ENCODE assay signal across 1 cellular context in the genomic region with DNA sequence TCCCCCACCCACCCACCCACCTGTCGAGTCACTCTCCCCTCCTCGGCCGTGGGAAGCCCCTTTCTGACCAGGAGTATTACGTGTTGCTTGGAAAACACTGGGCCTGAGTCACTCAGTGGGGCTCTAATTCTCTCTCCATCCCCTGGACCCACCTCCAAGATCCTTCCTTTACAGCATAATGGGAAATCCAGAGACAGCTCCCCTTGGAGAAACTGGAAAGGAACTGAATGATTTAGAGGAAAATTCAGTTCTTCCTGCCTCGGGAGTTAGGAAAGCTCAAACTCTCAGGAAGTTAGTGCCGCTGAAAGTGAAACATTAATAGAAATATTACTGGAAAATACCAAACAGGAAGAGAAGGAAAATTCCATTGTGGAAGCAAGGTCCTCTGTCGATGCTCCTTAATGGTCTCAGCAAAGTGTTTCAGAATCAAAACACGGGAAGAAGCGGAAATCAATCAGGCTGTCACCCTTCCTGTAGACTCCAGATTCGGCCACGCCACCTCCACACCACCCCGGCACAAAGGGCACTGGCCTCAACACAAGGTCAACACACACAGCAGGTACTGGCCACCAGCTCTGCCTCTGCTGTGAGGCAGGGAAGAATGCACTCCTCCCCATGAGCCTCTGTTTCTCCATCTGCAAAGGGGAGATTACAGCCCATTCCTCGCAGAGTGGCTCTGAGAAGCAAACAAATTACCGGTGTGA.
TF ChIP-seq lines count a peak whose summit lies in the region.

No MANE protein-coding gene starts in this region.

TF ChIP-seq in HepG2, 621 proteins besides CTCF, POLR2A, EP300 and RAD21 (continued from another document and continues in another):
- TF ChIP-seq, protein P1, sequence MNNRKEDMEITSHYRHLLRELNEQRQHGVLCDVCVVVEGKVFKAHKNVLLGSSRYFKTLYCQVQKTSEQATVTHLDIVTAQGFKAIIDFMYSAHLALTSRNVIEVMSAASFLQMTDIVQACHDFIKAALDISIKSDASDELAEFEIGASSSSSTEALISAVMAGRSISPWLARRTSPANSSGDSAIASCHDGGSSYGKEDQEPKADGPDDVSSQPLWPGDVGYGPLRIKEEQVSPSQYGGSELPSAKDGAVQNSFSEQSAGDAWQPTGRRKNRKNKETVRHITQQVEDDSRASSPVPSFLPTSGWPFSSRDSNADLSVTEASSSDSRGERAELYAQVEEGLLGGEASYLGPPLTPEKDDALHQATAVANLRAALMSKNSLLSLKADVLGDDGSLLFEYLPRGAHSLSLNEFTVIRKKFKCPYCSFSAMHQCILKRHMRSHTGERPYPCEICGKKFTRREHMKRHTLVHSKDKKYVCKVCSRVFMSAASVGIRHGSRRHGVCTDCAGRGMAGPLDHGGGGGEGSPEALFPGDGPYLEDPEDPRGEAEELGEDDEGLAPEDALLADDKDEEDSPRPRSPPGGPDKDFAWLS (CRISPR knock-in tag; IDR thresholded peaks at IDR 0.05; ENCODE audit: borderline replicate concordance), result no peak
- peak; percentile 32; the same call in 1 of the 2 replicates for TF ChIP-seq ZNF24 (IDR thresholded peaks at IDR 0.05)
- no peak for TF ChIP-seq PCBP2 (optimal IDR thresholded peaks at IDR 0.05; ENCODE audit: low read depth, low read length, poor library complexity, severe bottlenecking)
- peak; percentile 45; the same call in 1 of the 2 replicates for TF ChIP-seq ZNF121 (CRISPR knock-in tag; IDR thresholded peaks at IDR 0.05)
- peak; percentile 29 for TF ChIP-seq ASH2L (IDR thresholded peaks at IDR 0.05; ENCODE audit: insufficient read length, low read depth, low read length)
- TF ChIP-seq ZBTB38 (CRISPR knock-in tag; IDR thresholded peaks at IDR 0.05), result 0 out of 2 replicates have a peak, but pooled peaks have one; percentile 52
- peak; percentile 69 for TF ChIP-seq SKI (IDR thresholded peaks at IDR 0.05; ENCODE audit: partially characterized antibody)
- TF ChIP-seq ERF (CRISPR knock-in tag; IDR thresholded peaks at IDR 0.05), result peak; percentile 76
- TF ChIP-seq, protein P2, sequence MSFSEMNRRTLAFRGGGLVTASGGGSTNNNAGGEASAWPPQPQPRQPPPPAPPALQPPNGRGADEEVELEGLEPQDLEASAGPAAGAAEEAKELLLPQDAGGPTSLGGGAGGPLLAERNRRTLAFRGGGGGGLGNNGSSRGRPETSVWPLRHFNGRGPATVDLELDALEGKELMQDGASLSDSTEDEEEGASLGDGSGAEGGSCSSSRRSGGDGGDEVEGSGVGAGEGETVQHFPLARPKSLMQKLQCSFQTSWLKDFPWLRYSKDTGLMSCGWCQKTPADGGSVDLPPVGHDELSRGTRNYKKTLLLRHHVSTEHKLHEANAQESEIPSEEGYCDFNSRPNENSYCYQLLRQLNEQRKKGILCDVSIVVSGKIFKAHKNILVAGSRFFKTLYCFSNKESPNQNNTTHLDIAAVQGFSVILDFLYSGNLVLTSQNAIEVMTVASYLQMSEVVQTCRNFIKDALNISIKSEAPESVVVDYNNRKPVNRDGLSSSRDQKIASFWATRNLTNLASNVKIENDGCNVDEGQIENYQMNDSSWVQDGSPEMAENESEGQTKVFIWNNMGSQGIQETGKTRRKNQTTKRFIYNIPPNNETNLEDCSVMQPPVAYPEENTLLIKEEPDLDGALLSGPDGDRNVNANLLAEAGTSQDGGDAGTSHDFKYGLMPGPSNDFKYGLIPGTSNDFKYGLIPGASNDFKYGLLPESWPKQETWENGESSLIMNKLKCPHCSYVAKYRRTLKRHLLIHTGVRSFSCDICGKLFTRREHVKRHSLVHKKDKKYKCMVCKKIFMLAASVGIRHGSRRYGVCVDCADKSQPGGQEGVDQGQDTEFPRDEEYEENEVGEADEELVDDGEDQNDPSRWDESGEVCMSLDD (CRISPR knock-in tag; IDR thresholded peaks at IDR 0.05; ENCODE audit: borderline replicate concordance), result no peak
- no peak for TF ChIP-seq SNAPC2 (CRISPR knock-in tag; IDR thresholded peaks at IDR 0.05)
- TF ChIP-seq, protein P3, sequence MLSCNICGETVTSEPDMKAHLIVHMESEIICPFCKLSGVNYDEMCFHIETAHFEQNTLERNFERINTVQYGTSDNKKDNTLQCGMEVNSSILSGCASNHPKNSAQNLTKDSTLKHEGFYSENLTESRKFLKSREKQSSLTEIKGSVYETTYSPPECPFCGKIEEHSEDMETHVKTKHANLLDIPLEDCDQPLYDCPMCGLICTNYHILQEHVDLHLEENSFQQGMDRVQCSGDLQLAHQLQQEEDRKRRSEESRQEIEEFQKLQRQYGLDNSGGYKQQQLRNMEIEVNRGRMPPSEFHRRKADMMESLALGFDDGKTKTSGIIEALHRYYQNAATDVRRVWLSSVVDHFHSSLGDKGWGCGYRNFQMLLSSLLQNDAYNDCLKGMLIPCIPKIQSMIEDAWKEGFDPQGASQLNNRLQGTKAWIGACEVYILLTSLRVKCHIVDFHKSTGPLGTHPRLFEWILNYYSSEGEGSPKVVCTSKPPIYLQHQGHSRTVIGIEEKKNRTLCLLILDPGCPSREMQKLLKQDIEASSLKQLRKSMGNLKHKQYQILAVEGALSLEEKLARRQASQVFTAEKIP (CRISPR knock-in tag; IDR thresholded peaks at IDR 0.05; ENCODE audit: borderline replicate concordance), result no peak
- TF ChIP-seq SOX13 (IDR thresholded peaks at IDR 0.05), result no peak; the same call in 1 of the 2 replicates
- TF ChIP-seq SOX13 (CRISPR knock-in tag; conservative IDR thresholded peaks at IDR 0.05 in 1 of 2, IDR thresholded peaks at IDR 0.05 in 1 of 2), result peak in 1 of 2 experiments; percentile 80; a peak in 2 of 4 replicates
- TF ChIP-seq ZC3H4 (CRISPR knock-in tag; IDR thresholded peaks at IDR 0.05; ENCODE audit: borderline replicate concordance), result no peak
- TF ChIP-seq, protein P4, sequence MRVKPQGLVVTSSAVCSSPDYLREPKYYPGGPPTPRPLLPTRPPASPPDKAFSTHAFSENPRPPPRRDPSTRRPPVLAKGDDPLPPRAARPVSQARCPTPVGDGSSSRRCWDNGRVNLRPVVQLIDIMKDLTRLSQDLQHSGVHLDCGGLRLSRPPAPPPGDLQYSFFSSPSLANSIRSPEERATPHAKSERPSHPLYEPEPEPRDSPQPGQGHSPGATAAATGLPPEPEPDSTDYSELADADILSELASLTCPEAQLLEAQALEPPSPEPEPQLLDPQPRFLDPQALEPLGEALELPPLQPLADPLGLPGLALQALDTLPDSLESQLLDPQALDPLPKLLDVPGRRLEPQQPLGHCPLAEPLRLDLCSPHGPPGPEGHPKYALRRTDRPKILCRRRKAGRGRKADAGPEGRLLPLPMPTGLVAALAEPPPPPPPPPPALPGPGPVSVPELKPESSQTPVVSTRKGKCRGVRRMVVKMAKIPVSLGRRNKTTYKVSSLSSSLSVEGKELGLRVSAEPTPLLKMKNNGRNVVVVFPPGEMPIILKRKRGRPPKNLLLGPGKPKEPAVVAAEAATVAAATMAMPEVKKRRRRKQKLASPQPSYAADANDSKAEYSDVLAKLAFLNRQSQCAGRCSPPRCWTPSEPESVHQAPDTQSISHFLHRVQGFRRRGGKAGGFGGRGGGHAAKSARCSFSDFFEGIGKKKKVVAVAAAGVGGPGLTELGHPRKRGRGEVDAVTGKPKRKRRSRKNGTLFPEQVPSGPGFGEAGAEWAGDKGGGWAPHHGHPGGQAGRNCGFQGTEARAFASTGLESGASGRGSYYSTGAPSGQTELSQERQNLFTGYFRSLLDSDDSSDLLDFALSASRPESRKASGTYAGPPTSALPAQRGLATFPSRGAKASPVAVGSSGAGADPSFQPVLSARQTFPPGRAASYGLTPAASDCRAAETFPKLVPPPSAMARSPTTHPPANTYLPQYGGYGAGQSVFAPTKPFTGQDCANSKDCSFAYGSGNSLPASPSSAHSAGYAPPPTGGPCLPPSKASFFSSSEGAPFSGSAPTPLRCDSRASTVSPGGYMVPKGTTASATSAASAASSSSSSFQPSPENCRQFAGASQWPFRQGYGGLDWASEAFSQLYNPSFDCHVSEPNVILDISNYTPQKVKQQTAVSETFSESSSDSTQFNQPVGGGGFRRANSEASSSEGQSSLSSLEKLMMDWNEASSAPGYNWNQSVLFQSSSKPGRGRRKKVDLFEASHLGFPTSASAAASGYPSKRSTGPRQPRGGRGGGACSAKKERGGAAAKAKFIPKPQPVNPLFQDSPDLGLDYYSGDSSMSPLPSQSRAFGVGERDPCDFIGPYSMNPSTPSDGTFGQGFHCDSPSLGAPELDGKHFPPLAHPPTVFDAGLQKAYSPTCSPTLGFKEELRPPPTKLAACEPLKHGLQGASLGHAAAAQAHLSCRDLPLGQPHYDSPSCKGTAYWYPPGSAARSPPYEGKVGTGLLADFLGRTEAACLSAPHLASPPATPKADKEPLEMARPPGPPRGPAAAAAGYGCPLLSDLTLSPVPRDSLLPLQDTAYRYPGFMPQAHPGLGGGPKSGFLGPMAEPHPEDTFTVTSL (CRISPR knock-in tag; IDR thresholded peaks at IDR 0.05; ENCODE audit: borderline replicate concordance), result peak; percentile 30; the same call in 1 of the 2 replicates
- no peak; the same call in 1 of the 2 replicates for TF ChIP-seq SAFB2 (CRISPR knock-in tag; IDR thresholded peaks at IDR 0.05; ENCODE audit: borderline replicate concordance, low read depth)
- no peak for TF ChIP-seq ZNF33A (CRISPR knock-in tag; IDR thresholded peaks at IDR 0.05; ENCODE audit: borderline replicate concordance)
- peak; percentile 90 for TF ChIP-seq MEF2D (CRISPR knock-in tag; IDR thresholded peaks at IDR 0.05)
- TF ChIP-seq ZNF644 (CRISPR knock-in tag; IDR thresholded peaks at IDR 0.05; ENCODE audit: low read depth), result peak; percentile 75; the same call in 1 of the 2 replicates
- peak; percentile 51; the same call in 1 of the 2 replicates for TF ChIP-seq MXD4 (CRISPR knock-in tag; IDR thresholded peaks at IDR 0.05)
- TF ChIP-seq ZNF556 (CRISPR knock-in tag; IDR thresholded peaks at IDR 0.05; ENCODE audit: borderline replicate concordance), result peak; percentile 73; the same call in 1 of the 2 replicates
- TF ChIP-seq ZBTB20 (CRISPR knock-in tag; IDR thresholded peaks at IDR 0.05; ENCODE audit: borderline replicate concordance, low read depth), result peak; percentile 70; the same call in 1 of the 2 replicates
- TF ChIP-seq, protein P5, sequence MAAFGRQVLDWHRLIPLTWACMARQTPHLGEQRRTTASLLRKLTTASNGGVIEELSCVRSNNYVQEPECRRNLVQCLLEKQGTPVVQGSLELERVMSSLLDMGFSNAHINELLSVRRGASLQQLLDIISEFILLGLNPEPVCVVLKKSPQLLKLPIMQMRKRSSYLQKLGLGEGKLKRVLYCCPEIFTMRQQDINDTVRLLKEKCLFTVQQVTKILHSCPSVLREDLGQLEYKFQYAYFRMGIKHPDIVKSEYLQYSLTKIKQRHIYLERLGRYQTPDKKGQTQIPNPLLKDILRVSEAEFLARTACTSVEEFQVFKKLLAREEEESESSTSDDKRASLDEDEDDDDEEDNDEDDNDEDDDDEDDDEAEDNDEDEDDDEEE (CRISPR knock-in tag; IDR thresholded peaks at IDR 0.05), result no peak
- TF ChIP-seq ETV5 (CRISPR knock-in tag; IDR thresholded peaks at IDR 0.05; ENCODE audit: borderline replicate concordance), result peak; percentile 97
- 0 out of 2 replicates have a peak, but pooled peaks have one; percentile 41 for TF ChIP-seq ZIK1 (CRISPR knock-in tag; IDR thresholded peaks at IDR 0.05; ENCODE audit: borderline replicate concordance, low read depth)
- TF ChIP-seq MAFF (IDR thresholded peaks at IDR 0.05; ENCODE audit: low read depth, low read length), result no peak
- TF ChIP-seq ZNF12 (CRISPR knock-in tag; IDR thresholded peaks at IDR 0.05), result 0 out of 2 replicates have a peak, but pooled peaks have one; percentile 22
- TF ChIP-seq GABPA (IDR thresholded peaks at IDR 0.05; ENCODE audit: low read depth, low read length), result no peak
- peak; percentile 72 for TF ChIP-seq GABPA (CRISPR knock-in tag; IDR thresholded peaks at IDR 0.05; ENCODE audit: low read depth)
- 0 out of 2 replicates have a peak, but pooled peaks have one; percentile 19 for TF ChIP-seq PHF8 (CRISPR knock-in tag; IDR thresholded peaks at IDR 0.05)
- TF ChIP-seq MAZ (IDR thresholded peaks at IDR 0.05; ENCODE audit: borderline replicate concordance, low read depth, low read length), result no peak
- TF ChIP-seq MAZ (CRISPR knock-in tag; IDR thresholded peaks at IDR 0.05; ENCODE audit: low read depth), result no peak
- TF ChIP-seq, protein P6, sequence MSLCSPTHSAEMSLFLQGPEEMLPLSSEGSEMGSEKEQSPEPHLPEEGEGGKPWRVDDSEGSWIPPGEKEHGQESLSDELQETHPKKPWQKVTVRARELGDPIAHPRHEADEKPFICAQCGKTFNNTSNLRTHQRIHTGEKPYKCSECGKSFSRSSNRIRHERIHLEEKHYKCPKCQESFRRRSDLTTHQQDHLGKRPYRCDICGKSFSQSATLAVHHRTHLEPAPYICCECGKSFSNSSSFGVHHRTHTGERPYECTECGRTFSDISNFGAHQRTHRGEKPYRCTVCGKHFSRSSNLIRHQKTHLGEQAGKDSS (CRISPR knock-in tag; IDR thresholded peaks at IDR 0.05; ENCODE audit: borderline replicate concordance, low read depth), result peak; percentile 81; the same call in 1 of the 2 replicates
- no peak for TF ChIP-seq ZNF136 (CRISPR knock-in tag; IDR thresholded peaks at IDR 0.05; ENCODE audit: low read depth)
- TF ChIP-seq HCFC1 (IDR thresholded peaks at IDR 0.05; ENCODE audit: low read depth, low read length), result no peak
- peak; percentile 95; the same call in 1 of the 2 replicates for TF ChIP-seq MEIS1 (CRISPR knock-in tag; IDR thresholded peaks at IDR 0.05; ENCODE audit: borderline replicate concordance)
- no peak for TF ChIP-seq TSC22D2 (CRISPR knock-in tag; IDR thresholded peaks at IDR 0.05; ENCODE audit: borderline replicate concordance)
